In genomic region chr16:80283450-80284392, GRCh38 we compare ENCODE assay signal across 13 cellular contexts.
DNase-seq lines count a peak whose midpoint lies in the region; ATAC-seq and FAIRE-seq lines count a peak whose summit lies in the region.
"Had no signal": no experiment of that assay in that cellular context is flagged by ENCODE, and none has a peak within 500 bp of the region (broad histone marks: within the 10 kb centered on the region; RNA-seq: fewer than 3 reads in every experiment).

No MANE protein-coding gene starts in this region.

- DNase-seq in EH (ENCODE audit: low read depth) (peak; percentile 43), HTR-8/SVneo (ENCODE audit: insufficient read length, low spot score) (no peak), fibroblast of gingiva (ENCODE audit: low read depth) (peak; percentile 62)
- DNase-seq: Calu3; CD4-positive, CD25-positive, alpha-beta regulatory T cell; DMS 273 treated with DMSO at 0.1 percent for 48 hours had no signal

- ATAC-seq in GM21737 (IDR thresholded peaks at IDR 0.05; ENCODE audit: unreplicated experiment) (no peak), GM21619 (IDR thresholded peaks at IDR 0.05; ENCODE audit: unreplicated experiment) (no peak)
- ATAC-seq in activated CD4-positive, CD25-positive, alpha-beta regulatory T cell treated with anti-CD3 and anti-CD28 coated beads, Interleukin-2, amount 50 U/mL, for 24 hours, result no peak
- ATAC-seq: HCT116 had no signal

- FAIRE-seq in HTR-8/SVneo (lab: Jason Lieb, UNC), result peak; percentile 36
- FAIRE-seq: G401.6, GM12891, H54 had no signal
